Comparison of ENCODE assay signal across 1 cellular context in the genomic region with DNA sequence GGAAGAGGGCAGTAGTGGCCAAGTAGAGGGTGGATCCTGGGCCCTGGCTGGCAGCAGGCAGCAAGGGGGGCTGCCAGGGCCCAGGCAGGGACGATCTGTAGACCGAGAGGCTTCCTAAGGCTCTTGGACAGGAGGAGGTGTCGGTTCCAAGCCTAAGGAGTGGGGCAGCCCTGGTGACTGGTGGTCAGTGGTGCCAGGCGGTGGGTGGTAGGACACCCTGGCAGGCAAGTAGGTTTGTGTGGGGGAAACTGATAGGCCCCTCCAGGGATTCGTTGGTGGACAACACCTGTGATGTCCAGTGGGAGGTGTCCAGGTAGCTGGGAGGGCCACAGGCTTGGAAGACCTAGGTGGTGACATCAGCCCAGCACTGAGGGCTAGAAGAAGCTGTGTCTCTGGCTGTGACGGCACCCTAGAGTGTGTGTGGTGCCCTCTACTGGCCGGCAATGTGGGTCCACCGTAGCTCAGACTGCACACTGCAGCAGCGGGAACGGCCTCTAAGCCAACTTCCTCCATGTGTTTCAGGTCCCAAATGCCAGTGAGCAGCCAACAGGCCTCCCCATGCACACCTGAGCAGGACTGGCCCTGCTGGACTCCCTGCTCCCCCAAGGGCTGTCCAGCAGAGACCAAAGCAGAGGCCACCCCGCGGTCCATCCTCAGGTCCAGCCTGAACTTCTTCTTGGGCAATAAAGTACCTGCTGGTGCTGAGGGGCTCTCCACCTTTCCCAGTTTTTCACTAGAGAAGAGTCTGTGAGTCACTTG.
TF ChIP-seq lines count a peak whose summit lies in the region.

No MANE protein-coding gene starts in this region.

TF ChIP-seq in A549, 52 proteins besides CTCF, POLR2A, EP300 and RAD21:
- TF ChIP-seq SMC3 (IDR thresholded peaks at IDR 0.05) (no peak), CHD4 (IDR thresholded peaks at IDR 0.05; ENCODE audit: borderline replicate concordance) (no peak), JUN (IDR thresholded peaks at IDR 0.05) (no peak), TP53 (CRISPR knock-in tag; IDR thresholded peaks at IDR 0.05) (no peak), RNF2 (IDR thresholded peaks at IDR 0.05; ENCODE audit: borderline replicate concordance, low read depth) (no peak), FOSB (CRISPR knock-in tag; IDR thresholded peaks at IDR 0.05) (no peak)
- TF ChIP-seq, protein P1, sequence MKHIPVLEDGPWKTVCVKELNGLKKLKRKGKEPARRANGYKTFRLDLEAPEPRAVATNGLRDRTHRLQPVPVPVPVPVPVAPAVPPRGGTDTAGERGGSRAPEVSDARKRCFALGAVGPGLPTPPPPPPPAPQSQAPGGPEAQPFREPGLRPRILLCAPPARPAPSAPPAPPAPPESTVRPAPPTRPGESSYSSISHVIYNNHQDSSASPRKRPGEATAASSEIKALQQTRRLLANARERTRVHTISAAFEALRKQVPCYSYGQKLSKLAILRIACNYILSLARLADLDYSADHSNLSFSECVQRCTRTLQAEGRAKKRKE (CRISPR knock-in tag; IDR thresholded peaks at IDR 0.05; ENCODE audit: low read depth): no peak
- TF ChIP-seq, protein P2, sequence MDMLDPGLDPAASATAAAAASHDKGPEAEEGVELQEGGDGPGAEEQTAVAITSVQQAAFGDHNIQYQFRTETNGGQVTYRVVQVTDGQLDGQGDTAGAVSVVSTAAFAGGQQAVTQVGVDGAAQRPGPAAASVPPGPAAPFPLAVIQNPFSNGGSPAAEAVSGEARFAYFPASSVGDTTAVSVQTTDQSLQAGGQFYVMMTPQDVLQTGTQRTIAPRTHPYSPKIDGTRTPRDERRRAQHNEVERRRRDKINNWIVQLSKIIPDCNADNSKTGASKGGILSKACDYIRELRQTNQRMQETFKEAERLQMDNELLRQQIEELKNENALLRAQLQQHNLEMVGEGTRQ (IDR thresholded peaks at IDR 0.05): no peak
- TF ChIP-seq, protein P3, sequence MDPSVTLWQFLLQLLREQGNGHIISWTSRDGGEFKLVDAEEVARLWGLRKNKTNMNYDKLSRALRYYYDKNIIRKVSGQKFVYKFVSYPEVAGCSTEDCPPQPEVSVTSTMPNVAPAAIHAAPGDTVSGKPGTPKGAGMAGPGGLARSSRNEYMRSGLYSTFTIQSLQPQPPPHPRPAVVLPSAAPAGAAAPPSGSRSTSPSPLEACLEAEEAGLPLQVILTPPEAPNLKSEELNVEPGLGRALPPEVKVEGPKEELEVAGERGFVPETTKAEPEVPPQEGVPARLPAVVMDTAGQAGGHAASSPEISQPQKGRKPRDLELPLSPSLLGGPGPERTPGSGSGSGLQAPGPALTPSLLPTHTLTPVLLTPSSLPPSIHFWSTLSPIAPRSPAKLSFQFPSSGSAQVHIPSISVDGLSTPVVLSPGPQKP (IDR thresholded peaks at IDR 0.05; ENCODE audit: low read depth, low read length): no peak
